In the genomic region with DNA sequence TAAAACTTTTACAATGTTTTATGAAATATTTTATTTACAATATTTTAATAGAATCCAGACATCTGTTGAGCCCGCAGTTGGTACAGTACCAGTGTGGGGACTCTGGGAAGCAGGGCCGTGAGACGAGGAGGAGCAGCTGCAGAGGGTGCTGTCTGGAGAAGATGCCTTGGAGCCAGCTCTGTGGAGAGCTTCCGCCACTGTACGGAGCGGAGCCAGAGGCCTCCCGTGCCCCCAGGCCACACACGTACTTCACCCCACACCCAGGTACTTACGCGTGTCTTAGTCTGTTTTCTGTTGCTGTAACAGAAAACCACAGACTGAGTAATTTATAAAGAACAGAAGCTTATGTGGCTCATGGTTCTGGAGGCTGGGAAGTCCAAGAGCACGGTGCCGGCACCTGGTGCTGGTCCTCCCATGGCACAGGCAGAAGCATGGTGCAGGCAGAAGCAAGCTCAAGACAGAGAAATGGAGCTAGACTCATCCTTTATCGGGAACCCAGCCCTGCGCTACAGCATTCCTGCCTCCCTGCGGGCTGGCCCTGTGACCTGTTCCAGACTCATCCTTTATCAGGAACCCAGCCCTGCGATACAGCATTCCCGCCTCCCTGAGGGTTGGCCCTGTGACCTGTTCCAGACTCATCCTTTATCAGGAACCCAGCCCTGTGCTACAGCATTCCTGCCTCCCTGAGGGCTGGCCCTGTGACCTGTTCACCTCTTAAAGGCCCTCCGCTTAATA, we compare ENCODE assay signal across 22 cellular contexts.
"Had no signal": no experiment of that assay in that cellular context is flagged by ENCODE, and none has a peak within 500 bp of the region (broad histone marks: within the 10 kb centered on the region; RNA-seq: fewer than 3 reads in every experiment).

No MANE protein-coding gene starts in this region.

- H3K27ac ChIP-seq: adrenal gland, ascending aorta, brain microvascular endothelial cell, coronary artery, left ventricle myocardium inferior, neutrophil, ovary, skin epidermis had no signal

- DNase-seq: activated B cell treated with CpG ODN at 0.5 μM for 24 hours; activated CD4-positive, alpha-beta T cell treated with anti-CD3 and anti-CD28 coated beads for 36 hours; activated CD4-positive, alpha-beta T cell treated with anti-CD3 and anti-CD28 coated beads, Interleukin-2, amount 50 U/mL, for 4 hours; activated CD8-positive, alpha-beta memory T cell treated with anti-CD3 and anti-CD28 coated beads for 24 hours; activated naive CD4-positive, alpha-beta T cell; adrenal gland; brain microvascular endothelial cell; endodermal cell; erythroblast; foreskin melanocyte; kidney glomerular epithelial cell; left ventricle myocardium inferior; right cardiac atrium; stimulated activated CD4-positive, alpha-beta T cell treated with anti-CD3 and anti-CD28 coated beads, Interleukin-2, amount 100 ng/mL, for 24 hours; stimulated activated naive CD8-positive, alpha-beta T cell treated with anti-CD3 and anti-CD28 coated beads, Interleukin-15, amount 100 ng/mL, for 72 hours; T1000 had no signal

- H3K4me3 ChIP-seq: adrenal gland, ascending aorta, coronary artery, left ventricle myocardium inferior, ovary, skin epidermis had no signal

- H3K9me3 ChIP-seq: adrenal gland, ascending aorta, neutrophil, ovary had no signal

- H3K27me3 ChIP-seq: adrenal gland, ascending aorta, brain microvascular endothelial cell, neutrophil, ovary had no signal

- H3K36me3 ChIP-seq: ovary had no signal

- ATAC-seq: activated CD4-positive, alpha-beta T cell treated with anti-CD3 and anti-CD28 coated beads for 36 hours; right cardiac atrium; stimulated activated effector memory CD8-positive, alpha-beta T cell treated with anti-CD3 and anti-CD28 coated beads, Interleukin-12 subunit alpha, Interleukin-12 subunit beta, amount 100 ng/mL, for 72 hours; stimulated activated naive CD8-positive, alpha-beta T cell treated with anti-CD3 and anti-CD28 coated beads, Interleukin-15, amount 100 ng/mL, for 72 hours had no signal

- H3K4me1 ChIP-seq: adrenal gland, ascending aorta, left ventricle myocardium inferior had no signal
